Comparison of ENCODE assay signal across 12 cellular contexts in the genomic region with DNA sequence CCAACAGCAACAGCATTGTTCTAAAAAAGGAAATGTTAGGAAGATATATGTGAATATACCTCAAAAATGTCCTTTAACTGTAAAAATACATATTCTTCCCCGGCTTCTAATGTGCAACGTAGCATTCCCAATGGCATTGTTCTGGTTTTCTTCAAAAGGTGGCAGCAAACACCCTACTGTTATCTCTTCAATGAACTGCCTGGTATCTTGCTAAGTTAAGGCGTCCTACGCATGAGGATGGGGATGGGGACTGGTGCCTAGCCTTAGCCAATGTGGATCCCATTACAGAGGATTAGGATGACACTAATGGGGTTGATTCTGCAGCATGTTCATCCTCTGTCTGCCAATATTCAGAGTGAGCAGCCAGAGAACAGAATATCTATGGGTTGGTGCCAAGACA.
DNase-seq lines count a peak whose midpoint lies in the region; ATAC-seq and TF ChIP-seq lines count a peak whose summit lies in the region.
"Had no signal": no experiment of that assay in that cellular context is flagged by ENCODE, and none has a peak within 500 bp of the region (broad histone marks: within the 10 kb centered on the region; RNA-seq: fewer than 3 reads in every experiment).

No MANE protein-coding gene starts in this region.

- peak; percentile 77 for DNase-seq in Ammon's horn (ENCODE audit: low spot score)
- peak; percentile 12 for DNase-seq in HEK293T (ENCODE audit: extremely low spot score)
- DNase-seq in WTC11 (ENCODE audit: low spot score): no peak
- DNase-seq in inferior parietal cortex (ENCODE audit: extremely low spot score): peak; percentile 34
- DNase-seq in activated CD4-positive, CD25-positive, alpha-beta regulatory T cell (lab: John Stamatoyannopoulos, UW): no peak
- no peak for DNase-seq in HuH-7.5 (ENCODE audit: low spot score)
- DNase-seq in activated T-cell treated with anti-CD3 and anti-CD28 coated beads, Interleukin-2, amount 50 U/mL, for 72 hours: no peak
- DNase-seq: AML-193, immature natural killer cell, NCI-H1694 treated with DMSO at 0.1 percent for 48 hours had no signal

- peaks cover 3% of the 10 kb centered on the region; the same call in 1 of the 2 replicates for H3K27me3 Mint-ChIP-seq in WTC11 (ENCODE audit: low read depth)
- H3K27me3 Mint-ChIP-seq in activated T-cell treated with anti-CD3 and anti-CD28 coated beads, Interleukin-2, amount 50 U/mL, for 72 hours (ENCODE audit: low read depth): no peaks in the 10 kb centered on the region

- no peak overlapping the region for H3K4me3 Mint-ChIP-seq in WTC11
- H3K4me3 Mint-ChIP-seq in activated T-cell treated with anti-CD3 and anti-CD28 coated beads, Interleukin-2, amount 50 U/mL, for 72 hours: no peak overlapping the region
- H3K4me3 Mint-ChIP-seq: immature natural killer cell, nephron had no signal

- no peak overlapping the region for H3K27ac Mint-ChIP-seq in WTC11
- no peak overlapping the region for H3K27ac Mint-ChIP-seq in activated T-cell treated with anti-CD3 and anti-CD28 coated beads, Interleukin-2, amount 50 U/mL, for 72 hours
- H3K27ac Mint-ChIP-seq: immature natural killer cell had no signal

- H3K4me1 Mint-ChIP-seq in WTC11: no peaks in the 10 kb centered on the region
- H3K4me1 Mint-ChIP-seq in activated T-cell treated with anti-CD3 and anti-CD28 coated beads, Interleukin-2, amount 50 U/mL, for 72 hours (ENCODE audit: low read depth): no peaks in the 10 kb centered on the region
- H3K4me1 Mint-ChIP-seq: immature natural killer cell, nephron had no signal

- POLR2A ChIA-PET in HEK293T (lab: Yijun Ruan, JAX) (no interaction called here), WTC11 (lab: Charles Lee) (no interaction called here)

- ATAC-seq in WTC11: peak; percentile 97
- no peak for ATAC-seq in GM21737 (IDR thresholded peaks at IDR 0.05; ENCODE audit: unreplicated experiment)
- no peak for ATAC-seq in activated T-cell treated with anti-CD3 and anti-CD28 coated beads, Interleukin-2, amount 50 U/mL, for 72 hours (replicated peaks in 1 of 2)

- H3K9me3 Mint-ChIP-seq in WTC11: no peaks in the 10 kb centered on the region
- H3K9me3 Mint-ChIP-seq in activated T-cell treated with anti-CD3 and anti-CD28 coated beads, Interleukin-2, amount 50 U/mL, for 72 hours: peaks cover 15 to 18% of the 10 kb centered on the region in 2 donors
- H3K9me3 Mint-ChIP-seq: nephron had no signal

- TF ChIP-seq CTCF in WTC11 (IDR thresholded peaks at IDR 0.05): no peak

- CTCF ChIA-PET in HEK293T (lab: Yijun Ruan, JAX): no interaction called here
- CTCF ChIA-PET in WTC11 (lab: Charles Lee): no interaction called here

- H3K36me3 Mint-ChIP-seq in WTC11: no peaks in the 10 kb centered on the region
- H3K36me3 Mint-ChIP-seq in activated T-cell treated with anti-CD3 and anti-CD28 coated beads, Interleukin-2, amount 50 U/mL, for 72 hours (ENCODE audit: insufficient read depth in 2 of 2): no peaks in the 10 kb centered on the region
- H3K36me3 Mint-ChIP-seq: immature natural killer cell had no signal

TF ChIP-seq in HEK293T, 16 proteins besides CTCF, POLR2A, EP300 and RAD21:
- no peak for TF ChIP-seq ZNF384 (IDR thresholded peaks at IDR 0.05)
- TF ChIP-seq, protein P1, sequence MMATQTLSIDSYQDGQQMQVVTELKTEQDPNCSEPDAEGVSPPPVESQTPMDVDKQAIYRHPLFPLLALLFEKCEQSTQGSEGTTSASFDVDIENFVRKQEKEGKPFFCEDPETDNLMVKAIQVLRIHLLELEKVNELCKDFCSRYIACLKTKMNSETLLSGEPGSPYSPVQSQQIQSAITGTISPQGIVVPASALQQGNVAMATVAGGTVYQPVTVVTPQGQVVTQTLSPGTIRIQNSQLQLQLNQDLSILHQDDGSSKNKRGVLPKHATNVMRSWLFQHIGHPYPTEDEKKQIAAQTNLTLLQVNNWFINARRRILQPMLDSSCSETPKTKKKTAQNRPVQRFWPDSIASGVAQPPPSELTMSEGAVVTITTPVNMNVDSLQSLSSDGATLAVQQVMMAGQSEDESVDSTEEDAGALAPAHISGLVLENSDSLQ (IDR thresholded peaks at IDR 0.05): no peak
- no peak for TF ChIP-seq BHLHE40 (IDR thresholded peaks at IDR 0.05; ENCODE audit: borderline replicate concordance)
- TF ChIP-seq FOXK2 (IDR thresholded peaks at IDR 0.05): no peak
- TF ChIP-seq NFRKB (IDR thresholded peaks at IDR 0.05): no peak
- TF ChIP-seq L3MBTL2 (conservative IDR thresholded peaks at IDR 0.05): no peak
- no peak for TF ChIP-seq HDGF (IDR thresholded peaks at IDR 0.05; ENCODE audit: borderline replicate concordance)
- no peak for TF ChIP-seq ELF4 (IDR thresholded peaks at IDR 0.05)
- no peak for TF ChIP-seq FOXA1 (IDR thresholded peaks at IDR 0.05)

TF ChIP-seq in WTC11, 78 proteins besides CTCF, POLR2A, EP300 and RAD21:
- TF ChIP-seq, protein P2, sequence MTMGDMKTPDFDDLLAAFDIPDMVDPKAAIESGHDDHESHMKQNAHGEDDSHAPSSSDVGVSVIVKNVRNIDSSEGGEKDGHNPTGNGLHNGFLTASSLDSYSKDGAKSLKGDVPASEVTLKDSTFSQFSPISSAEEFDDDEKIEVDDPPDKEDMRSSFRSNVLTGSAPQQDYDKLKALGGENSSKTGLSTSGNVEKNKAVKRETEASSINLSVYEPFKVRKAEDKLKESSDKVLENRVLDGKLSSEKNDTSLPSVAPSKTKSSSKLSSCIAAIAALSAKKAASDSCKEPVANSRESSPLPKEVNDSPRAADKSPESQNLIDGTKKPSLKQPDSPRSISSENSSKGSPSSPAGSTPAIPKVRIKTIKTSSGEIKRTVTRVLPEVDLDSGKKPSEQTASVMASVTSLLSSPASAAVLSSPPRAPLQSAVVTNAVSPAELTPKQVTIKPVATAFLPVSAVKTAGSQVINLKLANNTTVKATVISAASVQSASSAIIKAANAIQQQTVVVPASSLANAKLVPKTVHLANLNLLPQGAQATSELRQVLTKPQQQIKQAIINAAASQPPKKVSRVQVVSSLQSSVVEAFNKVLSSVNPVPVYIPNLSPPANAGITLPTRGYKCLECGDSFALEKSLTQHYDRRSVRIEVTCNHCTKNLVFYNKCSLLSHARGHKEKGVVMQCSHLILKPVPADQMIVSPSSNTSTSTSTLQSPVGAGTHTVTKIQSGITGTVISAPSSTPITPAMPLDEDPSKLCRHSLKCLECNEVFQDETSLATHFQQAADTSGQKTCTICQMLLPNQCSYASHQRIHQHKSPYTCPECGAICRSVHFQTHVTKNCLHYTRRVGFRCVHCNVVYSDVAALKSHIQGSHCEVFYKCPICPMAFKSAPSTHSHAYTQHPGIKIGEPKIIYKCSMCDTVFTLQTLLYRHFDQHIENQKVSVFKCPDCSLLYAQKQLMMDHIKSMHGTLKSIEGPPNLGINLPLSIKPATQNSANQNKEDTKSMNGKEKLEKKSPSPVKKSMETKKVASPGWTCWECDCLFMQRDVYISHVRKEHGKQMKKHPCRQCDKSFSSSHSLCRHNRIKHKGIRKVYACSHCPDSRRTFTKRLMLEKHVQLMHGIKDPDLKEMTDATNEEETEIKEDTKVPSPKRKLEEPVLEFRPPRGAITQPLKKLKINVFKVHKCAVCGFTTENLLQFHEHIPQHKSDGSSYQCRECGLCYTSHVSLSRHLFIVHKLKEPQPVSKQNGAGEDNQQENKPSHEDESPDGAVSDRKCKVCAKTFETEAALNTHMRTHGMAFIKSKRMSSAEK (CRISPR knock-in tag; IDR thresholded peaks at IDR 0.05; ENCODE audit: borderline replicate concordance): no peak
- no peak for TF ChIP-seq CREB1 (CRISPR knock-in tag; IDR thresholded peaks at IDR 0.05)
- TF ChIP-seq ZNF416 (CRISPR knock-in tag; IDR thresholded peaks at IDR 0.05): no peak
- no peak for TF ChIP-seq MYBL2 (CRISPR knock-in tag; IDR thresholded peaks at IDR 0.05)
- no peak for TF ChIP-seq TP53 (CRISPR knock-in tag; IDR thresholded peaks at IDR 0.05)
- TF ChIP-seq ZNF263 (CRISPR knock-in tag; IDR thresholded peaks at IDR 0.05; ENCODE audit: low read depth): no peak
- TF ChIP-seq, protein P3, sequence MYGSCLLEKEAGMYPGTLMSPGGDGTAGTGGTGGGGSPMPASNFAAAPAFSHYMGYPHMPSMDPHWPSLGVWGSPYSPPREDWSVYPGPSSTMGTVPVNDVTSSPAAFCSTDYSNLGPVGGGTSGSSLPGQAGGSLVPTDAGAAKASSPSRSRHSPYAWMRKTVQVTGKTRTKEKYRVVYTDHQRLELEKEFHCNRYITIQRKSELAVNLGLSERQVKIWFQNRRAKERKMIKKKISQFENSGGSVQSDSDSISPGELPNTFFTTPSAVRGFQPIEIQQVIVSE (CRISPR knock-in tag; IDR thresholded peaks at IDR 0.05; ENCODE audit: borderline replicate concordance): no peak
- TF ChIP-seq, protein P4, sequence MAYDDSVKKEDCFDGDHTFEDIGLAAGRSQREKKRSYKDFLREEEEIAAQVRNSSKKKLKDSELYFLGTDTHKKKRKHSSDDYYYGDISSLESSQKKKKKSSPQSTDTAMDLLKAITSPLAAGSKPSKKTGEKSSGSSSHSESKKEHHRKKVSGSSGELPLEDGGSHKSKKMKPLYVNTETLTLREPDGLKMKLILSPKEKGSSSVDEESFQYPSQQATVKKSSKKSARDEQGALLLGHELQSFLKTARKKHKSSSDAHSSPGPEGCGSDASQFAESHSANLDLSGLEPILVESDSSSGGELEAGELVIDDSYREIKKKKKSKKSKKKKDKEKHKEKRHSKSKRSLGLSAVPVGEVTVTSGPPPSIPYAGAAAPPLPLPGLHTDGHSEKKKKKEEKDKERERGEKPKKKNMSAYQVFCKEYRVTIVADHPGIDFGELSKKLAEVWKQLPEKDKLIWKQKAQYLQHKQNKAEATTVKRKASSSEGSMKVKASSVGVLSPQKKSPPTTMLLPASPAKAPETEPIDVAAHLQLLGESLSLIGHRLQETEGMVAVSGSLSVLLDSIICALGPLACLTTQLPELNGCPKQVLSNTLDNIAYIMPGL (CRISPR knock-in tag; IDR thresholded peaks at IDR 0.05): no peak

Comparison
In these comparisons a context has a peak if more than half of its experiments do, and no peak if none do; other contexts are left out.
1. DNase-seq: peak in Ammon's horn (single experiment), HEK293T (single experiment) and inferior parietal cortex (single experiment); none in WTC11 (single experiment), activated CD4-positive, CD25-positive, alpha-beta regulatory T cell (0 of 4), HuH-7.5 (single experiment) and activated T-cell treated with anti-CD3 and anti-CD28 coated beads, Interleukin-2, amount 50 U/mL, for 72 hours (0 of 2).